1 cellular context compared by ENCODE assay signal in genomic region chr14:90664911-90665695, GRCh38.
TF ChIP-seq lines count a peak whose summit lies in the region.

No MANE protein-coding gene starts in this region.

TF ChIP-seq in H1, 55 proteins besides CTCF, POLR2A, EP300 and RAD21:
- TF ChIP-seq CEBPB (IDR thresholded peaks at IDR 0.05; ENCODE audit: low read depth, low read length) (no peak), ASH2L (IDR thresholded peaks at IDR 0.05; ENCODE audit: low read length) (no peak), CHD7 (IDR thresholded peaks at IDR 0.05; ENCODE audit: insufficient replicate concordance, low read length) (no peak), CHD1 (IDR thresholded peaks at IDR 0.05; ENCODE audit: low read depth, low read length) (no peak), HDAC6 (IDR thresholded peaks at IDR 0.05; ENCODE audit: low read depth, low read length) (no peak), FOSL1 (IDR thresholded peaks at IDR 0.05; ENCODE audit: insufficient read depth, low read depth, low read length) (no peak), SIRT6 (IDR thresholded peaks at IDR 0.05; ENCODE audit: low read length) (no peak), MAX (IDR thresholded peaks at IDR 0.05) (no peak), RXRA (IDR thresholded peaks at IDR 0.05; ENCODE audit: insufficient read depth, low read depth, low read length) (no peak), BCL11A (IDR thresholded peaks at IDR 0.05; ENCODE audit: low read depth in 2 of 2, low read length in 2 of 2) (no peak), SIX5 (IDR thresholded peaks at IDR 0.05; ENCODE audit: low read depth, low read length) (no peak), POU5F1 (IDR thresholded peaks at IDR 0.05; ENCODE audit: low read depth, low read length) (no peak), SIN3A (conservative IDR thresholded peaks at IDR 0.05 in 1 of 2, IDR thresholded peaks at IDR 0.05 in 1 of 2; ENCODE audit: low read depth in 1 of 2, low read length in 2 of 2) (no peak), NANOG (IDR thresholded peaks at IDR 0.05; ENCODE audit: insufficient read depth, low read depth, low read length, poor library complexity, severe bottlenecking) (no peak), KDM1A (IDR thresholded peaks at IDR 0.05; ENCODE audit: borderline replicate concordance, low read length) (no peak), SAP30 (IDR thresholded peaks at IDR 0.05; ENCODE audit: insufficient read depth, insufficient replicate concordance, low read length) (no peak), TEAD4 (IDR thresholded peaks at IDR 0.05; ENCODE audit: low read depth, low read length) (no peak)
TF ChIP-seq in H1: peak in this region for 0.
